ENCODE assay signal across 8 cellular contexts in genomic region chr9:110256392-110257096, GRCh38. TPM values are rescaled to one million over a fixed set of nuclear protein-coding genes. Genes with fewer than 3 reads are reported as not detected.
DNase-seq lines count a peak whose midpoint lies in the region; ATAC-seq and TF ChIP-seq lines count a peak whose summit lies in the region.

TSS of gene TXN (minus strand) at chr9:110256507. CDS start at chr9:110256435, 72 bp downstream.

- DNase-seq in DMS153 (lab: John Stamatoyannopoulos, UW) (peak; percentile 69), IMR-90 (peak; percentile 87), PC-9 (peak; percentile 92 to 100), erythroblast (lab: John Stamatoyannopoulos, UW) (peak; percentile 99)
- DNase-seq in activated T-cell treated with anti-CD3 and anti-CD28 coated beads, Interleukin-2, amount 50 U/mL, for 1 hour: peak; percentile 84
- DNase-seq in stimulated activated CD8-positive, alpha-beta memory T cell treated with anti-CD3 and anti-CD28 coated beads, Interleukin-7, amount 100 ng/mL, for 24 hours (ENCODE audit: low read depth): peak; percentile 75

- no peak for TF ChIP-seq RAD21 in IMR-90 (IDR thresholded peaks at IDR 0.05; ENCODE audit: low read length)

- peak within 1 kb of the TSS; percentile 92 for H2AK5ac ChIP-seq in IMR-90 (ENCODE audit: low read depth, low read length)

- peak within 1 kb of the TSS; percentile 98 for H4K91ac ChIP-seq in IMR-90 (ENCODE audit: insufficient read depth, low read depth, low read length)

- H4K8ac ChIP-seq in IMR-90 (ENCODE audit: low read depth in 2 of 2, low read length in 2 of 2): peak within 1 kb of the TSS; percentile 72 to 98

- H3K4me1 ChIP-seq in IMR-90 (ENCODE audit: control insufficient read depth, insufficient read depth, low read length) (peaks cover 12% of the 10 kb centered on the region), PC-9 (replicated peaks; ENCODE audit: insufficient read depth) (peaks cover 49% of the 10 kb centered on the region), muscle layer of colon (ENCODE audit: insufficient read depth, low read length) (peaks cover 25% of the 10 kb centered on the region)

- H2BK5ac ChIP-seq in IMR-90 (ENCODE audit: low read depth, low read length, poor library complexity, severe bottlenecking): peak within 1 kb of the TSS; percentile 94

- TF ChIP-seq POLR2A in IMR-90 (IDR thresholded peaks at IDR 0.05; ENCODE audit: low read depth, low read length) (peak; percentile 98), erythroblast (IDR thresholded peaks at IDR 0.05; ENCODE audit: low read length) (peak; percentile 92)

- H3K4me2 ChIP-seq in IMR-90 (ENCODE audit: low read depth, low read length): peak within 1 kb of the TSS; percentile 88
- H3K4me2 ChIP-seq in PC-9: peak within 1 kb of the TSS; percentile 91

- H3K27ac ChIP-seq in IMR-90 (ENCODE audit: insufficient read depth, low read length) (peak within 1 kb of the TSS; percentile 91), PC-9 (peak within 1 kb of the TSS; percentile 99), muscle layer of colon (ENCODE audit: low read depth, low read length) (peak within 1 kb of the TSS; percentile 95)

- H3K9me2 ChIP-seq in PC-9 (ENCODE audit: insufficient read depth): no peaks in the 10 kb centered on the region

- H3K18ac ChIP-seq in IMR-90 (ENCODE audit: low read depth, low read length): peak within 1 kb of the TSS; percentile 93

- H2AFZ ChIP-seq in IMR-90 (replicated peaks; ENCODE audit: low read length, poor library complexity) (peak within 1 kb of the TSS; percentile 100), PC-9 (peak within 1 kb of the TSS; percentile 61)

- no peaks in the 10 kb centered on the region for H3K27me3 ChIP-seq in IMR-90 (ENCODE audit: control insufficient read depth, insufficient read depth, low read length)
- no peaks in the 10 kb centered on the region for H3K27me3 ChIP-seq in PC-9 (ENCODE audit: insufficient read depth, low read depth)
- no peaks in the 10 kb centered on the region for H3K27me3 ChIP-seq in muscle layer of colon (ENCODE audit: control insufficient read depth in 1 of 2, insufficient read depth in 2 of 2, low read length in 2 of 2)

- peak within 1 kb of the TSS; percentile 81 for H2BK120ac ChIP-seq in IMR-90 (ENCODE audit: low read depth, low read length)

- H3K23ac ChIP-seq in IMR-90 (ENCODE audit: low read depth, low read length): peak within 1 kb of the TSS; percentile 86

- no peaks in the 10 kb centered on the region for H3K36me3 ChIP-seq in IMR-90 (ENCODE audit: control insufficient read depth, insufficient read depth, low read length)
- H3K36me3 ChIP-seq in PC-9 (ENCODE audit: low read depth): peaks cover 22% of the 10 kb centered on the region
- H3K36me3 ChIP-seq in muscle layer of colon (ENCODE audit: insufficient read depth, low read length): no peaks in the 10 kb centered on the region

- peak within 1 kb of the TSS; percentile 90 for H3K56ac ChIP-seq in IMR-90 (ENCODE audit: extremely low read depth, insufficient read depth, low read length)

- CTCF ChIA-PET in IMR-90 (lab: Yijun Ruan, JAX): no interaction called here
- CTCF ChIA-PET in PC-9 (lab: Charles Lee): interaction anchor here (0.6 to 0.7 kb wide), 4 partner anchors 50 to 367 kb away, joined by 4 to 17 read pairs (median 9); no protein-coding TSS in a partner anchor

- H3K9ac ChIP-seq in IMR-90 (ENCODE audit: low read depth, low read length) (peak within 1 kb of the TSS; percentile 90), muscle layer of colon (ENCODE audit: low read length) (peak within 1 kb of the TSS; percentile 54)

- 0% methylated on average over 38 of the region's 64 CpGs; no CpG with 5 or more reads in 1 of the 2 experiments for WGBS in IMR-90 (ENCODE audit: extremely low coverage in 2 of 2, insufficient read length in 1 of 2), 2 experiments

- H2BK20ac ChIP-seq in IMR-90 (ENCODE audit: low read depth, low read length): peak within 1 kb of the TSS; percentile 47

- H4K20me1 ChIP-seq in IMR-90 (ENCODE audit: insufficient read depth, low read length) (peaks cover 43% of the 10 kb centered on the region), PC-9 (ENCODE audit: insufficient read depth) (peaks cover 38% of the 10 kb centered on the region)

- TF ChIP-seq CTCF in IMR-90 (conservative IDR thresholded peaks at IDR 0.05; ENCODE audit: low read depth, low read length) (no peak), PC-9 (conservative IDR thresholded peaks at IDR 0.05) (no peak)

- peak within 1 kb of the TSS; percentile 97 for H2AK9ac ChIP-seq in IMR-90 (replicated peaks; ENCODE audit: low read depth, low read length, poor library complexity)

- peak within 1 kb of the TSS; percentile 94 for H3K14ac ChIP-seq in IMR-90 (replicated peaks; ENCODE audit: low read depth, low read length)

- H3K4ac ChIP-seq in IMR-90 (ENCODE audit: low read depth, low read length): peak within 1 kb of the TSS; percentile 95

- intact Hi-C loops in IMR-90 (cut with micrococcal nuclease): loop anchor here (5.0 to 10.0 kb wide), 6 partner anchors 96 to 366 kb away; partner anchors contain the start of gene SVEP1
- intact Hi-C loops in PC-9 (cut with micrococcal nuclease; ENCODE audit: unreplicated experiment): loop anchor here (1.0 to 5.0 kb wide), 8 partner anchors 22 to 488 kb away; no protein-coding TSS in a partner anchor

- H3K9me3 ChIP-seq in IMR-90 (ENCODE audit: control insufficient read depth, insufficient read depth, low read length) (no peaks in the 10 kb centered on the region), PC-9 (ENCODE audit: insufficient read depth, low read depth) (no peaks in the 10 kb centered on the region), muscle layer of colon (ENCODE audit: low read length) (no peaks in the 10 kb centered on the region)

- peak within 1 kb of the TSS; percentile 89 for H4K5ac ChIP-seq in IMR-90 (ENCODE audit: low read depth, low read length)

- dilution Hi-C loops in IMR-90 (cut with HindIII; ENCODE audit: low sequenced_read_pairs, unreplicated experiment): no loop called here

- peaks cover 4% of the 10 kb centered on the region; the same call in 1 of the 2 replicates for H3K9me1 ChIP-seq in IMR-90 (ENCODE audit: insufficient read depth, low read length)

- H3K4me3 ChIP-seq in IMR-90 (ENCODE audit: insufficient read depth, low read depth, low read length): peak within 1 kb of the TSS; percentile 71
- H3K4me3 ChIP-seq in PC-9: peak within 1 kb of the TSS; percentile 79
- H3K4me3 ChIP-seq in muscle layer of colon (ENCODE audit: low read depth in 1 of 2, low read length in 2 of 2): peak within 1 kb of the TSS; percentile 73 to 80

- in situ Hi-C loops in IMR-90 (cut with MboI; ENCODE audit: low sequenced_read_pairs): no loop called here

- H3F3A ChIP-seq in PC-9 (ENCODE audit: insufficient read depth, low read depth): peaks cover 37% of the 10 kb centered on the region

- ATAC-seq in GM21529 (IDR thresholded peaks at IDR 0.05; ENCODE audit: unreplicated experiment): peak; percentile 68
- peak; percentile 91 for ATAC-seq in IMR-90 (ENCODE audit: low read depth)

- POLR2A ChIA-PET in IMR-90 (lab: Charles Lee; ENCODE audit: unreplicated experiment) (interaction anchor here (0.5 to 0.8 kb wide), 8 partner anchors 67 to 1375 kb away, joined by 3 to 22 read pairs (median 5); partner anchors contain the start of gene DNAJC25), PC-9 (lab: Charles Lee; ENCODE audit: unreplicated experiment) (interaction anchor here (0.5 to 1.4 kb wide), 20 partner anchors 14 to 701 kb away, joined by 3 to 67 read pairs (median 4); partner anchors contain the start of gene C9orf152)

- BruUV-seq in IMR-90 (replicated peaks; lab: Mats Ljungman, UMichigan): no TSS peak
- BruUV-seq in PC-9 (replicated peaks; lab: Mats Ljungman, UMichigan): no TSS peak

- peaks cover 7 to 45% of the 10 kb centered on the region in 2 experiments; a peak in 2 of 4 replicates for H3K79me1 ChIP-seq in IMR-90 (ENCODE audit: low read depth in 1 of 2, low read length in 2 of 2)

- peaks cover 70% of the 10 kb centered on the region for H3K79me2 ChIP-seq in PC-9 (ENCODE audit: low read depth)

- peak within 1 kb of the TSS; percentile 92 for H2BK15ac ChIP-seq in IMR-90 (ENCODE audit: low read depth, low read length)

TF ChIP-seq in IMR-90, 13 proteins besides CTCF, POLR2A, EP300 and RAD21 (continues in another document):
- no peak for TF ChIP-seq RCOR1 (IDR thresholded peaks at IDR 0.05; ENCODE audit: insufficient replicate concordance, low read length)
- peak; percentile 83 for TF ChIP-seq MAFK (IDR thresholded peaks at IDR 0.05; ENCODE audit: low read depth, low read length)
- TF ChIP-seq BHLHE40 (IDR thresholded peaks at IDR 0.05; ENCODE audit: low read depth, low read length): peak; percentile 40; the same call in 1 of the 2 replicates
- TF ChIP-seq CHD1 (IDR thresholded peaks at IDR 0.05; ENCODE audit: low read depth, low read length): 0 out of 2 replicates have a peak, but pooled peaks have one; percentile 8
- no peak for TF ChIP-seq SMC3 (IDR thresholded peaks at IDR 0.05; ENCODE audit: low read depth, low read length)
- peak; percentile 99 for TF ChIP-seq NFE2L2 (IDR thresholded peaks at IDR 0.05; ENCODE audit: low read depth, low read length)
- peak; percentile 87 for TF ChIP-seq MXI1 (IDR thresholded peaks at IDR 0.05; ENCODE audit: borderline replicate concordance, low read depth, low read length)
- TF ChIP-seq MAZ (IDR thresholded peaks at IDR 0.05; ENCODE audit: borderline replicate concordance, low read depth, low read length): peak; percentile 65
- peak; percentile 52 for TF ChIP-seq USF2 (IDR thresholded peaks at IDR 0.05; ENCODE audit: low read depth, low read length)
- no peak for TF ChIP-seq FOS (IDR thresholded peaks at IDR 0.05; ENCODE audit: low read depth, low read length)
- no peak for TF ChIP-seq CEBPB (IDR thresholded peaks at IDR 0.05; ENCODE audit: low read depth, low read length)
- no peak for TF ChIP-seq RFX5 (IDR thresholded peaks at IDR 0.05; ENCODE audit: low read depth, low read length)

RNA-seq across cellular contexts. Expression of gene TXN, which starts in this region (rescaled TPM):
- total RNA-seq in IMR-90 (2012; rRNA removed): 277 and 588 TPM in 2 replicates
- 488 and 578 TPM in 2 replicates for polyA plus RNA-seq in IMR-90 (2012; rRNA removed)
- polyA plus RNA-seq in IMR-90 (2012; cell fraction: cytosol; rRNA removed): 149 and 339 TPM in 2 replicates
- 22.4 and 173 TPM in 2 replicates for polyA plus RNA-seq in IMR-90 (2012; cell fraction: nucleus; rRNA removed; ENCODE audit: low replicate concordance)
- total RNA-seq in PC-9 (2021): 1,110 and 1,260 TPM in 2 replicates

Comparison
In these comparisons a context has a peak if more than half of its experiments do, and no peak if none do; other contexts are left out.
1. Peak in every context shown above with its lines: DNase-seq, ATAC-seq, H3K4me3 ChIP-seq and H3K27ac ChIP-seq.